26 cellular contexts compared by ENCODE assay signal in the genomic region with DNA sequence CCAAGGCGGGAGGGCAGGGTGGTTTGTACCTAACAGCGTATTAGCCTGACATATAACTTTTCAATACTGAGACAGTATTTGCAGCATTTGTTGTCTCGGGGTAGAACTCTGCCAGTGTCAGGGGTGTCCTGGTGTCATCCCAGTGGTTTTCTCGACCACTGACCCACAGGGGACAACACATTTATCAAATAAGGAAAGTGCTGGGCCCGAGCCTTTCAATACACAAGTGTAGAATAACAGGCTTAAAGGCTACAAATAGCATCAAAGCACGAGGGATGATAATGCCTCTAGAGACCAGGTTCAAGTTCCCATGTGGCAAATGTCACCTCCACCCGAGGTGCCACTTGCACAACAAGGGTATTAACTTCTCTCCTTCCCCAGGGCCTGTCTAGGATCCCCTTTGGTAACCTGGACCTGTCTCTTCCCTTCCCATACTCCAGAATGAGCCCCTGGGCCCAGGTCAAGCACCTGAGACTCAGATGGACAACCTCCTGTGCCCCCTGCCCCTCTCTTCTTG. TPM values are rescaled to one million over a fixed set of nuclear protein-coding genes. Genes with fewer than 3 reads are reported as not detected.
DNase-seq lines count a peak whose midpoint lies in the region; ATAC-seq and TF ChIP-seq lines count a peak whose summit lies in the region.
"Had no signal": no experiment of that assay in that cellular context is flagged by ENCODE, and none has a peak within 500 bp of the region (broad histone marks: within the 10 kb centered on the region; RNA-seq: fewer than 3 reads in every experiment).

No MANE protein-coding gene starts in this region.

- peaks cover 6% of the 10 kb centered on the region for H3K36me3 Mint-ChIP-seq in Calu3 (ENCODE audit: insufficient read depth, unreplicated experiment)
- H3K36me3 Mint-ChIP-seq: activated naive CD8-positive, alpha-beta T cell; natural killer cell had no signal

- H4K8ac ChIP-seq in trophoblast cell (ENCODE audit: low read depth, low read length), result peak overlapping the region; percentile 24

- H3K27ac Mint-ChIP-seq in Calu3 (ENCODE audit: unreplicated experiment), result no peak overlapping the region
- H3K27ac Mint-ChIP-seq: activated naive CD8-positive, alpha-beta T cell; activated T-helper 2 cell treated with anti-CD3 and anti-CD28 coated beads, Interferon-gamma antibody, Interleukin-2, Interleukin-4, amounts not matched to agents 10 μg/mL and 5 μg/mL and 100 μg/mL, durations not matched to agents 14 hours and 24 hours and 36 hours; natural killer cell had no signal

- H3K4me3 ChIP-seq in cardiac muscle cell, result no peak overlapping the region
- no peak overlapping the region for H3K4me3 ChIP-seq in gastroesophageal sphincter
- H3K4me3 ChIP-seq in trophoblast cell (ENCODE audit: low read depth, low read length), result no peak overlapping the region
- H3K4me3 ChIP-seq: right lobe of liver, SK-N-MC, thoracic aorta had no signal

- no peak overlapping the region for H3K4ac ChIP-seq in trophoblast cell (ENCODE audit: low read depth, low read length)

- no peak overlapping the region for H2BK5ac ChIP-seq in trophoblast cell (ENCODE audit: low read depth, low read length, poor library complexity)

- H3K9me3 ChIP-seq in cardiac muscle cell (ENCODE audit: low read depth) (no peaks in the 10 kb centered on the region), gastroesophageal sphincter (no peaks in the 10 kb centered on the region), trophoblast cell (ENCODE audit: insufficient read depth, low read depth, low read length) (no peaks in the 10 kb centered on the region)
- H3K9me3 ChIP-seq: right lobe of liver, thoracic aorta had no signal

- intact Hi-C loops in Right ventricle myocardium inferior (cut with DNase I) (no loop called here), Calu3 (cut with micrococcal nuclease; ENCODE audit: unreplicated experiment) (no loop called here)

- no peak overlapping the region for H2AK5ac ChIP-seq in trophoblast cell (ENCODE audit: low read length)

- DNase-seq in cardiac muscle cell (ENCODE audit: low read depth in 1 of 2, low spot score in 1 of 2) (peak in 1 of 2 donors; percentile 32), Right ventricle myocardium inferior (ENCODE audit: missing footprints) (no peak), trophoblast cell (no peak), Calu3 (no peak), NCI-H1417 (lab: John Stamatoyannopoulos, UW) (no peak), NCI-H2107 treated with DMSO at 0.1 percent for 48 hours (lab: John Stamatoyannopoulos, UW; ENCODE audit: unreplicated experiment) (no peak)
- DNase-seq in stimulated activated CD4-positive, alpha-beta T cell treated with anti-CD3 and anti-CD28 coated beads, Interleukin-1b, Interleukin-23, amount 100 ng/mL, for 48 hours, result no peak
- DNase-seq: activated CD4-positive, alpha-beta T cell treated with anti-CD3 and anti-CD28 coated beads, Interleukin-2, amount 50 U/mL, for 48 hours; activated CD8-positive, alpha-beta memory T cell treated with anti-CD3 and anti-CD28 coated beads, Interleukin-2, amount 50 U/mL, for 48 hours; aorta; caudate nucleus; natural killer cell; NCI-H2029 treated with DMSO at 0.1 percent for 48 hours; NCI-H226; right lobe of liver; RPMI8226; stimulated activated CD4-positive, alpha-beta T cell treated with anti-CD3 and anti-CD28 coated beads, Interleukin-15, amount 100 ng/mL, for 24 hours; stimulated activated naive CD8-positive, alpha-beta T cell treated with anti-CD3 and anti-CD28 coated beads, Interleukin-15, Interleukin-2, amounts not matched to agents 100 U/mL and 50 U/mL, for 24 hours had no signal

- no peak for TF ChIP-seq POLR2A in gastroesophageal sphincter (IDR thresholded peaks at IDR 0.05)

- H3K27me3 Mint-ChIP-seq in Calu3 (ENCODE audit: unreplicated experiment), result no peaks in the 10 kb centered on the region
- H3K27me3 Mint-ChIP-seq: activated naive CD8-positive, alpha-beta T cell had no signal

- H3K4me3 Mint-ChIP-seq in Calu3 (ENCODE audit: low read depth, unreplicated experiment), result no peak overlapping the region
- H3K4me3 Mint-ChIP-seq: activated naive CD8-positive, alpha-beta T cell; natural killer cell had no signal

- peaks cover 7% of the 10 kb centered on the region for H3K4me1 Mint-ChIP-seq in Calu3 (ENCODE audit: low read depth, unreplicated experiment)

- H3K18ac ChIP-seq in trophoblast cell (ENCODE audit: low read length), result no peak overlapping the region

- no peak overlapping the region for H3K9ac ChIP-seq in trophoblast cell (ENCODE audit: low read length)
- H3K9ac ChIP-seq: parathyroid adenoma had no signal

- H3K79me2 ChIP-seq in trophoblast cell (ENCODE audit: control insufficient read depth, insufficient read depth, low read length, poor library complexity), result no peaks in the 10 kb centered on the region
- H3K79me2 ChIP-seq: parathyroid adenoma had no signal

- peak overlapping the region; percentile 49 for H2BK120ac ChIP-seq in trophoblast cell (ENCODE audit: insufficient read depth, low read length, poor library complexity)

- H3K14ac ChIP-seq in trophoblast cell (ENCODE audit: low read length), result no peak overlapping the region

- TF ChIP-seq CTCF in cardiac muscle cell (IDR thresholded peaks at IDR 0.05; ENCODE audit: low read depth, low read length) (no peak), gastroesophageal sphincter (IDR thresholded peaks at IDR 0.05) (no peak), Calu3 (IDR thresholded peaks at IDR 0.05; ENCODE audit: unreplicated experiment) (no peak)

- CTCF ChIA-PET in Calu3 (lab: Charles Lee), result interaction anchor here (0.6 kb wide), 1 partner anchor 945 kb away, joined by 4 read pairs; no protein-coding TSS in a partner anchor

- no peak overlapping the region for H4K12ac ChIP-seq in trophoblast cell (ENCODE audit: low read depth, low read length)

- H3K23ac ChIP-seq in trophoblast cell (ENCODE audit: low read length), result no peak overlapping the region

- WGBS in gastroesophageal sphincter (ENCODE audit: low coverage in 1 of 2), 2 donors, result 88% methylated on average over 3 of the region's 7 CpGs; no CpG with 5 or more reads in 1 of the 2 donors
- WGBS in trophoblast cell (ENCODE audit: extremely low coverage, insufficient coverage, insufficient read length), result no CpG with 5 or more reads among the region's 7 CpGs

- BruUV-seq in Calu3 (replicated peaks; lab: Mats Ljungman, UMichigan), result no TSS peak

- peaks cover 28% of the 10 kb centered on the region for H3K79me1 ChIP-seq in trophoblast cell (ENCODE audit: low read length)

- H3K4me2 ChIP-seq in trophoblast cell (ENCODE audit: low read length), result no peak overlapping the region

- TF ChIP-seq EP300 in gastroesophageal sphincter (IDR thresholded peaks at IDR 0.05), result no peak

- H3K9me3 Mint-ChIP-seq in Calu3 (ENCODE audit: low read depth, unreplicated experiment), result no peaks in the 10 kb centered on the region
- H3K9me3 Mint-ChIP-seq: activated T-helper 2 cell treated with anti-CD3 and anti-CD28 coated beads, Interferon-gamma antibody, Interleukin-2, Interleukin-4, amounts not matched to agents 10 μg/mL and 5 μg/mL and 100 μg/mL, durations not matched to agents 14 hours and 24 hours and 36 hours; natural killer cell had no signal

- peak overlapping the region; percentile 60 for H4K91ac ChIP-seq in trophoblast cell (ENCODE audit: low read depth, low read length)

- H3K27me3 ChIP-seq in cardiac muscle cell, result no peaks in the 10 kb centered on the region
- no peaks in the 10 kb centered on the region for H3K27me3 ChIP-seq in gastroesophageal sphincter
- H3K27me3 ChIP-seq in trophoblast cell (ENCODE audit: insufficient read depth, low read length), result no peaks in the 10 kb centered on the region
- H3K27me3 ChIP-seq: right lobe of liver had no signal

- H3K36me3 ChIP-seq in cardiac muscle cell, result no peaks in the 10 kb centered on the region
- no peaks in the 10 kb centered on the region for H3K36me3 ChIP-seq in gastroesophageal sphincter
- no peaks in the 10 kb centered on the region for H3K36me3 ChIP-seq in trophoblast cell (ENCODE audit: control insufficient read depth in 1 of 2, insufficient read depth in 2 of 2, low read length in 2 of 2)
- H3K36me3 ChIP-seq: right lobe of liver, thoracic aorta had no signal

- no peak overlapping the region for H2AFZ ChIP-seq in trophoblast cell (ENCODE audit: insufficient read depth, low read length, poor library complexity)
- H2AFZ ChIP-seq: parathyroid adenoma had no signal

- no peak for ATAC-seq in Right ventricle myocardium inferior
- ATAC-seq in gastroesophageal sphincter, result no peak
- ATAC-seq: activated CD4-positive, CD25-positive, alpha-beta regulatory T cell treated with anti-CD3 and anti-CD28 coated beads, Interleukin-2, amount 50 U/mL, for 24 hours; left lobe of liver; natural killer cell; right lobe of liver; stimulated activated naive CD8-positive, alpha-beta T cell treated with anti-CD3 and anti-CD28 coated beads, Interleukin-15, Interleukin-2, amounts not matched to agents 100 U/mL and 50 U/mL, for 24 hours had no signal

- H3K4me1 ChIP-seq in cardiac muscle cell (ENCODE audit: low read depth) (peaks cover 20% of the 10 kb centered on the region), gastroesophageal sphincter (peaks cover 0 to 42% (median 8%) of the 10 kb centered on the region in 3 donors), trophoblast cell (ENCODE audit: control insufficient read depth in 1 of 2, insufficient read depth in 2 of 2, low read length in 2 of 2) (peaks cover 24 to 25% of the 10 kb centered on the region in 2 experiments)
- H3K4me1 ChIP-seq: parathyroid adenoma had no signal

- H3K27ac ChIP-seq in cardiac muscle cell, result peak overlapping the region; percentile 42
- peak overlapping the region in 3 of 4 donors; percentile 62 to 68 (median 68) for H3K27ac ChIP-seq in gastroesophageal sphincter
- peak overlapping the region; percentile 44 for H3K27ac ChIP-seq in trophoblast cell (ENCODE audit: low read depth, low read length)
- H3K27ac ChIP-seq: parathyroid adenoma, right lobe of liver, SK-N-MC, thoracic aorta had no signal

- H2BK12ac ChIP-seq in trophoblast cell (ENCODE audit: low read length), result peak overlapping the region; percentile 67

RNA-seq across cellular contexts. Expression of a gene that starts 9.5 kb away (rescaled TPM):
- total RNA-seq in cardiac muscle cell, result 9.6 and 19.7 TPM in 2 replicates
- polyA plus RNA-seq in cardiac muscle cell, result 5.4 and 11.8 TPM in 2 replicates
- 14.3 TPM for total RNA-seq in Right ventricle myocardium inferior
- total RNA-seq in gastroesophageal sphincter, result 10 to 100 TPM; 15.4 to 37.6 (median 20.9) TPM
- polyA plus RNA-seq in trophoblast cell (2013), result 64.5 and 69.3 TPM in 2 replicates
- total RNA-seq in Calu3 (2022), result 46.3 and 48.3 TPM in 2 replicates
